17 cellular contexts compared by ENCODE assay signal in the genomic region with DNA sequence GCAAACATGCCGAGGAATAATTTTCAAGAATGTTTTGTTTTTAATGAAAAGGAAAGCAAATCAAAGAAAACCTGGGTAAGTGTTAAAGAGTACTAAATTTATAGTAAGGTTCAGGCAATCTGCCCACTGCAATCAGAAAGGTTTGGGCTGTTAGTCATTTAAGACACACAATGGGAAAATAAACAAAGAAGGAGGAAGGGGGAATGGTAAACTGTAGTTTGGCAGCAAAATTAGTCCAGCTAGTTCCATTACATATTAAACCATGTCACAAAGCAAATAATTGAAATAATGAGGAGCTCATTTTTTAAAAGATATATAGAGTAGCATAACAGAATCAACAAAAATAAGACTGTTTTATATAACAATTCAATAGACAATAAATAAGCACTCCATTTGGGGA.
DNase-seq lines count a peak whose midpoint lies in the region; ATAC-seq and TF ChIP-seq lines count a peak whose summit lies in the region.
"Had no signal": no experiment of that assay in that cellular context is flagged by ENCODE, and none has a peak within 500 bp of the region (broad histone marks: within the 10 kb centered on the region; RNA-seq: fewer than 3 reads in every experiment).

No MANE protein-coding gene starts in this region.

- no peak for TF ChIP-seq CTCF in fibroblast of lung (conservative IDR thresholded peaks at IDR 0.05 in 1 of 2, IDR thresholded peaks at IDR 0.05 in 1 of 2; ENCODE audit: low read depth in 1 of 2, low read length in 2 of 2)

- no peaks in the 10 kb centered on the region for H4K20me1 ChIP-seq in fibroblast of lung (ENCODE audit: control insufficient read depth, extremely low read depth, insufficient read depth, low read length)

- no peaks in the 10 kb centered on the region for H3K36me3 ChIP-seq in fibroblast of lung (ENCODE audit: control insufficient read depth, insufficient read depth, low read length)
- H3K36me3 ChIP-seq: neutrophil had no signal

- H3K79me2 ChIP-seq in fibroblast of lung (ENCODE audit: control insufficient read depth, insufficient read depth, low read length), result no peaks in the 10 kb centered on the region

- no peaks in the 10 kb centered on the region for H3K27me3 ChIP-seq in fibroblast of lung (ENCODE audit: control insufficient read depth, insufficient read depth, low read length)

- H3K27ac ChIP-seq in fibroblast of lung (ENCODE audit: insufficient read depth, low read length), result no peak overlapping the region
- H3K27ac ChIP-seq: neutrophil had no signal

- no peak overlapping the region for H2AFZ ChIP-seq in fibroblast of lung (ENCODE audit: low read length)

- no peaks in the 10 kb centered on the region for H3K9me3 ChIP-seq in fibroblast of lung (ENCODE audit: control insufficient read depth, insufficient read depth, low read depth, low read length)
- H3K9me3 ChIP-seq: neutrophil had no signal

- H3K4me2 ChIP-seq in fibroblast of lung (ENCODE audit: extremely low read depth, insufficient read depth, low read length), result no peak overlapping the region

- no peaks in the 10 kb centered on the region for H3K4me1 ChIP-seq in fibroblast of lung (ENCODE audit: control insufficient read depth, extremely low read depth, insufficient read depth, low read length)

- DNase-seq in NCI-H345 (lab: John Stamatoyannopoulos, UW) (peak; percentile 47), NCI-H345 treated with DMSO at 0.1 percent for 48 hours (lab: John Stamatoyannopoulos, UW; ENCODE audit: unreplicated experiment) (no peak), NCI-H774 (lab: John Stamatoyannopoulos, UW) (peak; percentile 55), fibroblast of lung (ENCODE audit: low read depth in 2 of 2) (peak; percentile 52 to 60), mesenteric fat pad (ENCODE audit: low spot score) (no peak)
- DNase-seq in activated CD4-positive, alpha-beta T cell treated with anti-CD3 and anti-CD28 coated beads for 48 hours, result no peak
- no peak for DNase-seq in stimulated activated naive CD8-positive, alpha-beta T cell treated with anti-CD3 and anti-CD28 coated beads, Interleukin-15, Interleukin-2, amounts not matched to agents 100 U/mL and 50 U/mL, for 24 hours
- DNase-seq: activated T-cell treated with anti-CD3 and anti-CD28 coated beads for 4 hours; CD8-positive, alpha-beta memory T cell; HFFc6; stimulated activated naive CD8-positive, alpha-beta T cell treated with anti-CD3 and anti-CD28 coated beads, Interleukin-15, amount 100 ng/mL, for 72 hours; T-helper 1 cell had no signal

- H3K4me3 ChIP-seq in fibroblast of lung (replicated peaks in 1 of 4; ENCODE audit: control extremely low read depth in 1 of 4, insufficient read depth in 1 of 4, low read depth in 3 of 4, low read length in 4 of 4), result no peak overlapping the region

- ATAC-seq in stimulated activated naive CD8-positive, alpha-beta T cell treated with anti-CD3 and anti-CD28 coated beads, Interleukin-15, Interleukin-2, amounts not matched to agents 100 U/mL and 50 U/mL, for 24 hours, result no peak
- ATAC-seq in SK-N-SH treated with all-trans-retinoic acid at 6 μM for 48 hours, result no peak
- ATAC-seq: activated CD4-positive, CD25-positive, alpha-beta regulatory T cell treated with anti-CD3 and anti-CD28 coated beads, Interleukin-2, amount 50 U/mL, for 24 hours; esophagus mucosa; Panc1; stimulated activated naive CD8-positive, alpha-beta T cell treated with anti-CD3 and anti-CD28 coated beads, Interleukin-15, amount 100 ng/mL, for 72 hours had no signal

- H3K9ac ChIP-seq in fibroblast of lung (ENCODE audit: insufficient read depth, low read length), result no peak overlapping the region

TF ChIP-seq in SK-N-SH treated with all-trans-retinoic acid at 6 μM for 48 hours, 23 proteins besides CTCF, POLR2A, EP300 and RAD21:
- no peak for TF ChIP-seq BACH2 (CRISPR knock-in tag; IDR thresholded peaks at IDR 0.05; ENCODE audit: borderline replicate concordance)
- no peak for TF ChIP-seq SNAI2 (CRISPR knock-in tag; IDR thresholded peaks at IDR 0.05)
- TF ChIP-seq PPARA (CRISPR knock-in tag; IDR thresholded peaks at IDR 0.05; ENCODE audit: borderline replicate concordance), result no peak
- TF ChIP-seq GLIS3 (CRISPR knock-in tag; IDR thresholded peaks at IDR 0.05), result no peak
- TF ChIP-seq ZFP30 (CRISPR knock-in tag; IDR thresholded peaks at IDR 0.05), result no peak
- TF ChIP-seq ISL1 (CRISPR knock-in tag; IDR thresholded peaks at IDR 0.05), result no peak
- no peak for TF ChIP-seq TOX (CRISPR knock-in tag; IDR thresholded peaks at IDR 0.05; ENCODE audit: borderline replicate concordance)
- TF ChIP-seq, protein P1, sequence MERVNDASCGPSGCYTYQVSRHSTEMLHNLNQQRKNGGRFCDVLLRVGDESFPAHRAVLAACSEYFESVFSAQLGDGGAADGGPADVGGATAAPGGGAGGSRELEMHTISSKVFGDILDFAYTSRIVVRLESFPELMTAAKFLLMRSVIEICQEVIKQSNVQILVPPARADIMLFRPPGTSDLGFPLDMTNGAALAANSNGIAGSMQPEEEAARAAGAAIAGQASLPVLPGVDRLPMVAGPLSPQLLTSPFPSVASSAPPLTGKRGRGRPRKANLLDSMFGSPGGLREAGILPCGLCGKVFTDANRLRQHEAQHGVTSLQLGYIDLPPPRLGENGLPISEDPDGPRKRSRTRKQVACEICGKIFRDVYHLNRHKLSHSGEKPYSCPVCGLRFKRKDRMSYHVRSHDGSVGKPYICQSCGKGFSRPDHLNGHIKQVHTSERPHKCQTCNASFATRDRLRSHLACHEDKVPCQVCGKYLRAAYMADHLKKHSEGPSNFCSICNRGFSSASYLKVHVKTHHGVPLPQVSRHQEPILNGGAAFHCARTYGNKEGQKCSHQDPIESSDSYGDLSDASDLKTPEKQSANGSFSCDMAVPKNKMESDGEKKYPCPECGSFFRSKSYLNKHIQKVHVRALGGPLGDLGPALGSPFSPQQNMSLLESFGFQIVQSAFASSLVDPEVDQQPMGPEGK (CRISPR knock-in tag; IDR thresholded peaks at IDR 0.05; ENCODE audit: borderline replicate concordance), result no peak
- TF ChIP-seq, protein P2, sequence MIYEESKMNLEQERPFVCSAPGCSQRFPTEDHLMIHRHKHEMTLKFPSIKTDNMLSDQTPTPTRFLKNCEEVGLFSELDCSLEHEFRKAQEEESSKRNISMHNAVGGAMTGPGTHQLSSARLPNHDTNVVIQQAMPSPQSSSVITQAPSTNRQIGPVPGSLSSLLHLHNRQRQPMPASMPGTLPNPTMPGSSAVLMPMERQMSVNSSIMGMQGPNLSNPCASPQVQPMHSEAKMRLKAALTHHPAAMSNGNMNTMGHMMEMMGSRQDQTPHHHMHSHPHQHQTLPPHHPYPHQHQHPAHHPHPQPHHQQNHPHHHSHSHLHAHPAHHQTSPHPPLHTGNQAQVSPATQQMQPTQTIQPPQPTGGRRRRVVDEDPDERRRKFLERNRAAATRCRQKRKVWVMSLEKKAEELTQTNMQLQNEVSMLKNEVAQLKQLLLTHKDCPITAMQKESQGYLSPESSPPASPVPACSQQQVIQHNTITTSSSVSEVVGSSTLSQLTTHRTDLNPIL (CRISPR knock-in tag; IDR thresholded peaks at IDR 0.05; ENCODE audit: low read depth), result no peak
- TF ChIP-seq ESRRG (CRISPR knock-in tag; IDR thresholded peaks at IDR 0.05), result no peak
- TF ChIP-seq, protein P3, sequence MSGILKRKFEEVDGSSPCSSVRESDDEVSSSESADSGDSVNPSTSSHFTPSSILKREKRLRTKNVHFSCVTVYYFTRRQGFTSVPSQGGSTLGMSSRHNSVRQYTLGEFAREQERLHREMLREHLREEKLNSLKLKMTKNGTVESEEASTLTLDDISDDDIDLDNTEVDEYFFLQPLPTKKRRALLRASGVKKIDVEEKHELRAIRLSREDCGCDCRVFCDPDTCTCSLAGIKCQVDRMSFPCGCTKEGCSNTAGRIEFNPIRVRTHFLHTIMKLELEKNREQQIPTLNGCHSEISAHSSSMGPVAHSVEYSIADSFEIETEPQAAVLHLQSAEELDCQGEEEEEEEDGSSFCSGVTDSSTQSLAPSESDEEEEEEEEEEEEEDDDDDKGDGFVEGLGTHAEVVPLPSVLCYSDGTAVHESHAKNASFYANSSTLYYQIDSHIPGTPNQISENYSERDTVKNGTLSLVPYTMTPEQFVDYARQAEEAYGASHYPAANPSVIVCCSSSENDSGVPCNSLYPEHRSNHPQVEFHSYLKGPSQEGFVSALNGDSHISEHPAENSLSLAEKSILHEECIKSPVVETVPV (CRISPR knock-in tag; IDR thresholded peaks at IDR 0.05), result no peak
- TF ChIP-seq ZC3H10 (CRISPR knock-in tag; IDR thresholded peaks at IDR 0.05), result no peak
- no peak for TF ChIP-seq RARB (CRISPR knock-in tag; IDR thresholded peaks at IDR 0.05)
- TF ChIP-seq ZNF8 (CRISPR knock-in tag; IDR thresholded peaks at IDR 0.05), result no peak
- TF ChIP-seq OSR1 (CRISPR knock-in tag; IDR thresholded peaks at IDR 0.05), result no peak
- TF ChIP-seq, protein P4, sequence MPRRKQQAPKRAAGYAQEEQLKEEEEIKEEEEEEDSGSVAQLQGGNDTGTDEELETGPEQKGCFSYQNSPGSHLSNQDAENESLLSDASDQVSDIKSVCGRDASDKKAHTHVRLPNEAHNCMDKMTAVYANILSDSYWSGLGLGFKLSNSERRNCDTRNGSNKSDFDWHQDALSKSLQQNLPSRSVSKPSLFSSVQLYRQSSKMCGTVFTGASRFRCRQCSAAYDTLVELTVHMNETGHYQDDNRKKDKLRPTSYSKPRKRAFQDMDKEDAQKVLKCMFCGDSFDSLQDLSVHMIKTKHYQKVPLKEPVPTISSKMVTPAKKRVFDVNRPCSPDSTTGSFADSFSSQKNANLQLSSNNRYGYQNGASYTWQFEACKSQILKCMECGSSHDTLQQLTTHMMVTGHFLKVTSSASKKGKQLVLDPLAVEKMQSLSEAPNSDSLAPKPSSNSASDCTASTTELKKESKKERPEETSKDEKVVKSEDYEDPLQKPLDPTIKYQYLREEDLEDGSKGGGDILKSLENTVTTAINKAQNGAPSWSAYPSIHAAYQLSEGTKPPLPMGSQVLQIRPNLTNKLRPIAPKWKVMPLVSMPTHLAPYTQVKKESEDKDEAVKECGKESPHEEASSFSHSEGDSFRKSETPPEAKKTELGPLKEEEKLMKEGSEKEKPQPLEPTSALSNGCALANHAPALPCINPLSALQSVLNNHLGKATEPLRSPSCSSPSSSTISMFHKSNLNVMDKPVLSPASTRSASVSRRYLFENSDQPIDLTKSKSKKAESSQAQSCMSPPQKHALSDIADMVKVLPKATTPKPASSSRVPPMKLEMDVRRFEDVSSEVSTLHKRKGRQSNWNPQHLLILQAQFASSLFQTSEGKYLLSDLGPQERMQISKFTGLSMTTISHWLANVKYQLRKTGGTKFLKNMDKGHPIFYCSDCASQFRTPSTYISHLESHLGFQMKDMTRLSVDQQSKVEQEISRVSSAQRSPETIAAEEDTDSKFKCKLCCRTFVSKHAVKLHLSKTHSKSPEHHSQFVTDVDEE (CRISPR knock-in tag; IDR thresholded peaks at IDR 0.05), result no peak
- no peak for TF ChIP-seq TCF4 (CRISPR knock-in tag; IDR thresholded peaks at IDR 0.05; ENCODE audit: borderline replicate concordance)
- TF ChIP-seq ZNF565 (CRISPR knock-in tag; conservative IDR thresholded peaks at IDR 0.05; ENCODE audit: low read depth), result no peak
- no peak for TF ChIP-seq ZNF70 (CRISPR knock-in tag; IDR thresholded peaks at IDR 0.05)
- no peak for TF ChIP-seq ARNTL (CRISPR knock-in tag; IDR thresholded peaks at IDR 0.05; ENCODE audit: borderline replicate concordance, low read depth)
TF ChIP-seq in SK-N-SH treated with all-trans-retinoic acid at 6 μM for 48 hours: peak in this region for 0.

Comparison
In these comparisons a context has a peak if more than half of its experiments do, and no peak if none do; other contexts are left out.
1. DNase-seq: peak in NCI-H345 (single experiment), NCI-H774 (single experiment) and fibroblast of lung (2 of 2); none in NCI-H345 treated with DMSO at 0.1 percent for 48 hours (single experiment), activated CD4-positive, alpha-beta T cell treated with anti-CD3 and anti-CD28 coated beads for 48 hours (single experiment), mesenteric fat pad (single experiment) and stimulated activated naive CD8-positive, alpha-beta T cell treated with anti-CD3 and anti-CD28 coated beads, Interleukin-15, Interleukin-2, amounts not matched to agents 100 U/mL and 50 U/mL, for 24 hours (single experiment).